In the genomic region with DNA sequence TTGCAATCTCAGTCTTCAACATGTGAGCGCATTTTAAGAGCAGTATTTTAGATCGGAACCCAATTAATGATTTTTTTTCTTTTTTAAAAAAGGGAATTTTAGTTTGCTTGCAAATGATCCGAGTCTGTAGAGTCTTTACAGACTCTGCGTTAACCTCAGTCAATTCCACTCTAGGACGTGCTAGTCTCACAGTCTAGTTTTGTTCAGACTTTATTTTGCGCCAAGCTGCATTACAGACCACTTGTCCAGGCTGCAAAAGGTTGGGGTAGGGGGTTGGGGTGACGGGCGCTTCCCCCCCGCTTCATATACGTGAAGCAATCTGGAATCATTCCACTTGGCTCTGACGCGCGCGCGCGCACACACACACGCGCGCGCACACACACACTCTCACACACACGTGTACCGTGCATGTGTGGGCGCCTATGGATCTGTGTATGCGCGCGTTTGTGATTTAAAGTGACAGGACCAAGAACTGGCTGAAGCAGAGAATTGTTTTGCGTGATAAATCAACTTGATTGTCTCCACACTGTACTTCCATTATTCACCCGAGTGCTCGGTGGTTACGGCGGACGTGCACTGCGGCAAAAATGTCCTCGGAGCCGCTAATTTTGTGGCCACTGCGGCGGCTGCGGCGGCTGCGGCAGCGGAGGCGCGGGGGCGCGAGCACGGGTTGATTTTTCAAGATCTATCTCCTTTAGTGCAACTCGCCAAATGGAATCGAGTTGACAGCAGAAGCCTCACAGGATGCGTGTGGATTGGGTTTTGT, we compare ENCODE assay signal across 2 cellular contexts.
TF ChIP-seq lines count a peak whose summit lies in the region.

No MANE protein-coding gene starts in this region.

TF ChIP-seq in HEK293, 187 proteins besides CTCF, POLR2A, EP300 and RAD21 (continued from another document and continues in another):
- TF ChIP-seq, protein P1, sequence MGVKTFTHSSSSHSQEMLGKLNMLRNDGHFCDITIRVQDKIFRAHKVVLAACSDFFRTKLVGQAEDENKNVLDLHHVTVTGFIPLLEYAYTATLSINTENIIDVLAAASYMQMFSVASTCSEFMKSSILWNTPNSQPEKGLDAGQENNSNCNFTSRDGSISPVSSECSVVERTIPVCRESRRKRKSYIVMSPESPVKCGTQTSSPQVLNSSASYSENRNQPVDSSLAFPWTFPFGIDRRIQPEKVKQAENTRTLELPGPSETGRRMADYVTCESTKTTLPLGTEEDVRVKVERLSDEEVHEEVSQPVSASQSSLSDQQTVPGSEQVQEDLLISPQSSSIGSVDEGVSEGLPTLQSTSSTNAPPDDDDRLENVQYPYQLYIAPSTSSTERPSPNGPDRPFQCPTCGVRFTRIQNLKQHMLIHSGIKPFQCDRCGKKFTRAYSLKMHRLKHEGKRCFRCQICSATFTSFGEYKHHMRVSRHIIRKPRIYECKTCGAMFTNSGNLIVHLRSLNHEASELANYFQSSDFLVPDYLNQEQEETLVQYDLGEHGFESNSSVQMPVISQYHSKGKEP (tag by site-specific recombination; IDR thresholded peaks at IDR 0.05): 0 out of 2 replicates have a peak, but pooled peaks have one; percentile 2
- TF ChIP-seq ZNF248 (tag by site-specific recombination; IDR thresholded peaks at IDR 0.05) (no peak), ZNF292 (tag by site-specific recombination; IDR thresholded peaks at IDR 0.05; ENCODE audit: borderline replicate concordance, low read depth) (no peak), ZNF629 (tag by site-specific recombination; IDR thresholded peaks at IDR 0.05) (no peak), ZNF184 (tag by site-specific recombination; IDR thresholded peaks at IDR 0.05) (no peak), KLF7 (tag by site-specific recombination; IDR thresholded peaks at IDR 0.05; ENCODE audit: borderline replicate concordance) (no peak), SETDB1 (IDR thresholded peaks at IDR 0.05; ENCODE audit: insufficient read length, low read length) (no peak), ZXDB (tag by site-specific recombination; IDR thresholded peaks at IDR 0.05) (peak; percentile 61), YY2 (tag by site-specific recombination; IDR thresholded peaks at IDR 0.05) (no peak), KLF16 (tag by site-specific recombination; IDR thresholded peaks at IDR 0.05) (0 out of 2 replicates have a peak, but pooled peaks have one; percentile 19), ZNF311 (tag by site-specific recombination; IDR thresholded peaks at IDR 0.05; ENCODE audit: borderline replicate concordance) (no peak), ZNF2 (tag by site-specific recombination; IDR thresholded peaks at IDR 0.05) (peak; percentile 81), ZNF610 (tag by site-specific recombination; IDR thresholded peaks at IDR 0.05; ENCODE audit: borderline replicate concordance) (no peak), ZNF621 (tag by site-specific recombination; IDR thresholded peaks at IDR 0.05) (no peak), ZNF335 (tag by site-specific recombination; conservative IDR thresholded peaks at IDR 0.05) (no peak; the same call in none of the 2 replicates), TRIM28 (IDR thresholded peaks at IDR 0.05; ENCODE audit: borderline replicate concordance, low read length) (no peak; the same call in 1 of the 2 replicates), KLF10 (tag by site-specific recombination; IDR thresholded peaks at IDR 0.05) (0 out of 2 replicates have a peak, but pooled peaks have one; percentile 10), ZBTB17 (tag by site-specific recombination; IDR thresholded peaks at IDR 0.05) (0 out of 2 replicates have a peak, but pooled peaks have one; percentile 13), SP3 (tag by site-specific recombination; IDR thresholded peaks at IDR 0.05) (no peak)
- TF ChIP-seq, protein P2, sequence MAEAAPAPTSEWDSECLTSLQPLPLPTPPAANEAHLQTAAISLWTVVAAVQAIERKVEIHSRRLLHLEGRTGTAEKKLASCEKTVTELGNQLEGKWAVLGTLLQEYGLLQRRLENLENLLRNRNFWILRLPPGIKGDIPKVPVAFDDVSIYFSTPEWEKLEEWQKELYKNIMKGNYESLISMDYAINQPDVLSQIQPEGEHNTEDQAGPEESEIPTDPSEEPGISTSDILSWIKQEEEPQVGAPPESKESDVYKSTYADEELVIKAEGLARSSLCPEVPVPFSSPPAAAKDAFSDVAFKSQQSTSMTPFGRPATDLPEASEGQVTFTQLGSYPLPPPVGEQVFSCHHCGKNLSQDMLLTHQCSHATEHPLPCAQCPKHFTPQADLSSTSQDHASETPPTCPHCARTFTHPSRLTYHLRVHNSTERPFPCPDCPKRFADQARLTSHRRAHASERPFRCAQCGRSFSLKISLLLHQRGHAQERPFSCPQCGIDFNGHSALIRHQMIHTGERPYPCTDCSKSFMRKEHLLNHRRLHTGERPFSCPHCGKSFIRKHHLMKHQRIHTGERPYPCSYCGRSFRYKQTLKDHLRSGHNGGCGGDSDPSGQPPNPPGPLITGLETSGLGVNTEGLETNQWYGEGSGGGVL (tag by site-specific recombination; IDR thresholded peaks at IDR 0.05): peak; percentile 51; the same call in 1 of the 2 replicates
- TF ChIP-seq, protein P3, sequence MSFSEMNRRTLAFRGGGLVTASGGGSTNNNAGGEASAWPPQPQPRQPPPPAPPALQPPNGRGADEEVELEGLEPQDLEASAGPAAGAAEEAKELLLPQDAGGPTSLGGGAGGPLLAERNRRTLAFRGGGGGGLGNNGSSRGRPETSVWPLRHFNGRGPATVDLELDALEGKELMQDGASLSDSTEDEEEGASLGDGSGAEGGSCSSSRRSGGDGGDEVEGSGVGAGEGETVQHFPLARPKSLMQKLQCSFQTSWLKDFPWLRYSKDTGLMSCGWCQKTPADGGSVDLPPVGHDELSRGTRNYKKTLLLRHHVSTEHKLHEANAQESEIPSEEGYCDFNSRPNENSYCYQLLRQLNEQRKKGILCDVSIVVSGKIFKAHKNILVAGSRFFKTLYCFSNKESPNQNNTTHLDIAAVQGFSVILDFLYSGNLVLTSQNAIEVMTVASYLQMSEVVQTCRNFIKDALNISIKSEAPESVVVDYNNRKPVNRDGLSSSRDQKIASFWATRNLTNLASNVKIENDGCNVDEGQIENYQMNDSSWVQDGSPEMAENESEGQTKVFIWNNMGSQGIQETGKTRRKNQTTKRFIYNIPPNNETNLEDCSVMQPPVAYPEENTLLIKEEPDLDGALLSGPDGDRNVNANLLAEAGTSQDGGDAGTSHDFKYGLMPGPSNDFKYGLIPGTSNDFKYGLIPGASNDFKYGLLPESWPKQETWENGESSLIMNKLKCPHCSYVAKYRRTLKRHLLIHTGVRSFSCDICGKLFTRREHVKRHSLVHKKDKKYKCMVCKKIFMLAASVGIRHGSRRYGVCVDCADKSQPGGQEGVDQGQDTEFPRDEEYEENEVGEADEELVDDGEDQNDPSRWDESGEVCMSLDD (tag by site-specific recombination; IDR thresholded peaks at IDR 0.05): peak; percentile 52; the same call in 1 of the 2 replicates
- TF ChIP-seq, protein P4, sequence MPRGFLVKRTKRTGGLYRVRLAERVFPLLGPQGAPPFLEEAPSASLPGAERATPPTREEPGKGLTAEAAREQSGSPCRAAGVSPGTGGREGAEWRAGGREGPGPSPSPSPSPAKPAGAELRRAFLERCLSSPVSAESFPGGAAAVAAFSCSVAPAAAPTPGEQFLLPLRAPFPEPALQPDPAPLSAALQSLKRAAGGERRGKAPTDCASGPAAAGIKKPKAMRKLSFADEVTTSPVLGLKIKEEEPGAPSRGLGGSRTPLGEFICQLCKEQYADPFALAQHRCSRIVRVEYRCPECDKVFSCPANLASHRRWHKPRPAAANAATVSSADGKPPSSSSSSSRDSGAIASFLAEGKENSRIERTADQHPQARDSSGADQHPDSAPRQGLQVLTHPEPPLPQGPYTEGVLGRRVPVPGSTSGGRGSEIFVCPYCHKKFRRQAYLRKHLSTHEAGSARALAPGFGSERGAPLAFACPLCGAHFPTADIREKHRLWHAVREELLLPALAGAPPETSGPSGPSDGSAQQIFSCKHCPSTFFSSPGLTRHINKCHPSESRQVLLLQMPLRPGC (tag by site-specific recombination; IDR thresholded peaks at IDR 0.05): 0 out of 2 replicates have a peak, but pooled peaks have one; percentile 21

TF ChIP-seq in K562, 482 proteins besides CTCF, POLR2A, EP300 and RAD21 (continued from another document and continues in another):
- TF ChIP-seq TEAD4 (IDR thresholded peaks at IDR 0.05; ENCODE audit: low read length) (peak; percentile 23; the same call in 1 of the 2 replicates), TEAD4 (CRISPR knock-in tag; IDR thresholded peaks at IDR 0.05; ENCODE audit: borderline replicate concordance) (no peak), ZBTB26 (CRISPR knock-in tag; IDR thresholded peaks at IDR 0.05) (no peak), ZNF277 (CRISPR knock-in tag; IDR thresholded peaks at IDR 0.05; ENCODE audit: borderline replicate concordance) (no peak), NUFIP1 (IDR thresholded peaks at IDR 0.05; ENCODE audit: partially characterized antibody) (no peak), GTF2F1 (IDR thresholded peaks at IDR 0.05; ENCODE audit: low read depth, low read length) (no peak), PYGO2 (tag; IDR thresholded peaks at IDR 0.05) (no peak), ATF2 (CRISPR knock-in tag; IDR thresholded peaks at IDR 0.05) (no peak), POLR2B (IDR thresholded peaks at IDR 0.05; ENCODE audit: low read depth, partially characterized antibody) (no peak), SRSF9 (IDR thresholded peaks at IDR 0.05; ENCODE audit: borderline replicate concordance, low read depth, low read length) (no peak), E2F3 (CRISPR knock-in tag; IDR thresholded peaks at IDR 0.05) (no peak), ZNF79 (CRISPR knock-in tag; IDR thresholded peaks at IDR 0.05; ENCODE audit: low read depth) (no peak), STAG1 (CRISPR knock-in tag; IDR thresholded peaks at IDR 0.05; ENCODE audit: borderline replicate concordance) (no peak), ZNF121 (CRISPR knock-in tag; conservative IDR thresholded peaks at IDR 0.05) (no peak), POU5F1 (IDR thresholded peaks at IDR 0.05; ENCODE audit: borderline replicate concordance, low read depth, low read length, partially characterized antibody) (no peak), SAFB (IDR thresholded peaks at IDR 0.05; ENCODE audit: borderline replicate concordance, low read depth, low read length) (no peak), CBX1 (IDR thresholded peaks at IDR 0.05; ENCODE audit: low read depth) (no peak), EWSR1 (IDR thresholded peaks at IDR 0.05; ENCODE audit: borderline replicate concordance, low read depth, partially characterized antibody) (no peak), MTA2 (IDR thresholded peaks at IDR 0.05; ENCODE audit: low read depth) (no peak), CBX3 (IDR thresholded peaks at IDR 0.05; ENCODE audit: borderline replicate concordance in 1 of 2, low read length in 2 of 2) (0 out of 3 replicates have a peak, but pooled peaks of 1 of the 2 experiments have one; percentile 9), TAL1 (IDR thresholded peaks at IDR 0.05) (no peak), SRSF1 (IDR thresholded peaks at IDR 0.05; ENCODE audit: low read depth, low read length) (no peak), ZC3H4 (CRISPR knock-in tag; IDR thresholded peaks at IDR 0.05; ENCODE audit: borderline replicate concordance) (no peak), ZNF146 (CRISPR knock-in tag; IDR thresholded peaks at IDR 0.05; ENCODE audit: unreplicated experiment) (no peak), ILF3 (IDR thresholded peaks at IDR 0.05; ENCODE audit: borderline replicate concordance) (no peak)
- TF ChIP-seq, protein P5, sequence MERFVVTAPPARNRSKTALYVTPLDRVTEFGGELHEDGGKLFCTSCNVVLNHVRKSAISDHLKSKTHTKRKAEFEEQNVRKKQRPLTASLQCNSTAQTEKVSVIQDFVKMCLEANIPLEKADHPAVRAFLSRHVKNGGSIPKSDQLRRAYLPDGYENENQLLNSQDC (CRISPR knock-in tag; IDR thresholded peaks at IDR 0.05): no peak; the same call in 1 of the 2 replicates
- TF ChIP-seq, protein P2 (CRISPR knock-in tag; IDR thresholded peaks at IDR 0.05): no peak
- TF ChIP-seq, protein P6, sequence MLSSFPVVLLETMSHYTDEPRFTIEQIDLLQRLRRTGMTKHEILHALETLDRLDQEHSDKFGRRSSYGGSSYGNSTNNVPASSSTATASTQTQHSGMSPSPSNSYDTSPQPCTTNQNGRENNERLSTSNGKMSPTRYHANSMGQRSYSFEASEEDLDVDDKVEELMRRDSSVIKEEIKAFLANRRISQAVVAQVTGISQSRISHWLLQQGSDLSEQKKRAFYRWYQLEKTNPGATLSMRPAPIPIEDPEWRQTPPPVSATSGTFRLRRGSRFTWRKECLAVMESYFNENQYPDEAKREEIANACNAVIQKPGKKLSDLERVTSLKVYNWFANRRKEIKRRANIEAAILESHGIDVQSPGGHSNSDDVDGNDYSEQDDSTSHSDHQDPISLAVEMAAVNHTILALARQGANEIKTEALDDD (IDR thresholded peaks at IDR 0.05): 0 out of 2 replicates have a peak, but pooled peaks have one; percentile 18
